28 cellular contexts compared by ENCODE assay signal in genomic region chr9:4220361-4220760, GRCh38.
"Had no signal": no experiment of that assay in that cellular context is flagged by ENCODE, and none has a peak within 500 bp of the region (broad histone marks: within the 10 kb centered on the region; RNA-seq: fewer than 3 reads in every experiment).

No MANE protein-coding gene starts in this region.

- DNase-seq: activated CD4-positive, alpha-beta T cell treated with anti-CD3 and anti-CD28 coated beads for 36 hours; activated CD4-positive, alpha-beta T cell treated with anti-CD3 and anti-CD28 coated beads, Interleukin-2, amount 10 ng/mL, durations not matched to agents 7 days and 5 days; activated CD4-positive, alpha-beta T cell treated with anti-CD3 and anti-CD28 coated beads, Interleukin-2, amount 50 U/mL, for 48 hours; activated CD8-positive, alpha-beta T cell treated with anti-CD3 and anti-CD28 coated beads, Interleukin-2, amount 10 ng/mL, durations not matched to agents 7 days and 5 days; activated effector memory CD4-positive, alpha-beta T cell treated with Interleukin-2 at 50 U/mL for 16 hours; activated naive CD4-positive, alpha-beta T cell treated with anti-CD3 and anti-CD28 coated beads, Interleukin-2, amount 10 ng/mL, durations not matched to agents 7 days and 5 days; activated naive CD8-positive, alpha-beta T cell treated with anti-CD3 and anti-CD28 coated beads, Interleukin-2, amount 50 U/mL, for 24 hours; activated T-cell treated with anti-CD3 and anti-CD28 coated beads for 4 hours; activated T-cell treated with anti-CD3 and anti-CD28 coated beads, Interleukin-2, amount 50 U/mL, for 48 hours; amygdala; Karpas-422; NCI-H1105; NCI-H1417 treated with DMSO at 0.1 percent for 48 hours; NCI-H187 treated with DMSO at 0.1 percent for 48 hours; NCI-H2081; NCI-H2171 treated with DMSO at 0.1 percent for 48 hours; NCI-H2227 treated with DMSO at 0.1 percent for 48 hours; NCI-H524 treated with DMSO at 0.1 percent for 48 hours; RPMI8226; SHP77 treated with DMSO at 0.1 percent for 48 hours; SK-N-SH had no signal

- H3K4me3 ChIP-seq: ascending aorta, breast epithelium, SJSA1 had no signal

- ATAC-seq: activated CD4-positive, alpha-beta T cell treated with anti-CD3 and anti-CD28 coated beads for 36 hours; activated CD4-positive, CD25-positive, alpha-beta regulatory T cell treated with anti-CD3 and anti-CD28 coated beads, Interleukin-2, amount 50 U/mL, for 24 hours; activated CD8-positive, alpha-beta T cell treated with anti-CD3 and anti-CD28 coated beads, Interleukin-2, amount 10 ng/mL, durations not matched to agents 7 days and 5 days; activated naive CD8-positive, alpha-beta T cell treated with anti-CD3 and anti-CD28 coated beads, Interleukin-2, amount 50 U/mL, for 24 hours; Panc1; WTC11 had no signal

- H3K27me3 ChIP-seq: ascending aorta, breast epithelium, SJSA1 had no signal

- H3K36me3 ChIP-seq: ascending aorta, breast epithelium, SJSA1 had no signal

- FAIRE-seq: TTC549 had no signal

- H3K27ac ChIP-seq: ascending aorta, breast epithelium, SJSA1 had no signal
